ENCODE assay signal across 40 cellular contexts in genomic region chr1:220604921-220605320, GRCh38.
"Had no signal": no experiment of that assay in that cellular context is flagged by ENCODE, and none has a peak within 500 bp of the region (broad histone marks: within the 10 kb centered on the region; RNA-seq: fewer than 3 reads in every experiment).

No MANE protein-coding gene starts in this region.

- H3K4me1 Mint-ChIP-seq: activated CD4-positive, alpha-beta T cell treated with anti-CD3 and anti-CD28 coated beads for 36 hours; activated CD4-positive, alpha-beta T cell treated with anti-CD3 and anti-CD28 coated beads, Interleukin-2, amount 10 ng/mL, durations not matched to agents 7 days and 5 days; activated naive CD8-positive, alpha-beta T cell treated with anti-CD3 and anti-CD28 coated beads for 36 hours; activated T-helper 17 cell treated with anti-CD3 and anti-CD28 coated beads, Interleukin-2, amount 50 U/mL, for 72 hours; central memory CD8-positive, alpha-beta T cell; WTC11 had no signal

- H3K27me3 ChIP-seq: adrenal gland, body of pancreas, brain microvascular endothelial cell, breast epithelium, cardiac muscle cell had no signal

- H3K4me3 ChIP-seq: adrenal gland, body of pancreas, breast epithelium, cardiac muscle cell had no signal

- H3K9me3 Mint-ChIP-seq: activated CD4-positive, alpha-beta T cell treated with anti-CD3 and anti-CD28 coated beads, Interleukin-2, amount 10 ng/mL, durations not matched to agents 7 days and 5 days; activated CD8-positive, alpha-beta T cell treated with anti-CD3 and anti-CD28 coated beads for 36 hours; activated T-helper 1 cell treated with anti-CD3 and anti-CD28 coated beads, Interleukin-12 subunit alpha, Interleukin-12 subunit beta, Interleukin-2, Interleukin-4 antibody, amounts not matched to agents 30 ng/mL and 10 ng/mL and 1 ng/mL, durations not matched to agents 14 hours and 24 hours and 36 hours; T-helper 1 cell treated with Interleukin-12 subunit alpha and Interleukin-12 subunit beta and Interleukin-4 antibody, amounts not matched to agents 30 μg/mL and 1 μg/mL, for 36 hours; T-helper 2 cell treated with Interferon-gamma antibody and Interleukin-4, amounts not matched to agents 5 μg/mL and 100 μg/mL, for 36 hours had no signal

- H3K27me3 Mint-ChIP-seq: activated CD4-positive, alpha-beta T cell treated with anti-CD3 and anti-CD28 coated beads, Interleukin-2, amount 10 ng/mL, durations not matched to agents 7 days and 5 days; activated CD8-positive, alpha-beta T cell treated with anti-CD3 and anti-CD28 coated beads for 36 hours had no signal

- H3K27ac Mint-ChIP-seq: activated CD4-positive, alpha-beta T cell treated with anti-CD3 and anti-CD28 coated beads for 36 hours; activated CD4-positive, alpha-beta T cell treated with anti-CD3 and anti-CD28 coated beads, Interleukin-2, amount 10 ng/mL, durations not matched to agents 7 days and 5 days; activated CD8-positive, alpha-beta T cell treated with anti-CD3 and anti-CD28 coated beads for 36 hours; activated naive CD4-positive, alpha-beta T cell treated with anti-CD3 and anti-CD28 coated beads for 36 hours; activated naive CD4-positive, alpha-beta T cell treated with anti-CD3 and anti-CD28 coated beads, Interleukin-2, amount 50 U/mL, for 72 hours; activated naive CD8-positive, alpha-beta T cell treated with anti-CD3 and anti-CD28 coated beads for 36 hours; activated T-cell treated with anti-CD3 and anti-CD28 coated beads, Interleukin-2, amount 50 U/mL, for 72 hours; activated T-helper 1 cell treated with anti-CD3 and anti-CD28 coated beads, Interleukin-12 subunit alpha, Interleukin-12 subunit beta, Interleukin-2, Interleukin-4 antibody, amounts not matched to agents 30 ng/mL and 10 ng/mL and 1 ng/mL, durations not matched to agents 14 hours and 24 hours and 36 hours; activated T-helper 17 cell treated with anti-CD3 and anti-CD28 coated beads, Interleukin-2, amount 50 U/mL, for 72 hours; T-helper 1 cell treated with Interleukin-12 subunit alpha and Interleukin-12 subunit beta and Interleukin-4 antibody, amounts not matched to agents 30 μg/mL and 1 μg/mL, for 36 hours; T-helper 2 cell treated with Interferon-gamma antibody and Interleukin-4, amounts not matched to agents 5 μg/mL and 100 μg/mL, for 36 hours; WTC11 had no signal

- H3K4me3 Mint-ChIP-seq: activated CD4-positive, alpha-beta T cell treated with anti-CD3 and anti-CD28 coated beads for 36 hours; activated CD4-positive, alpha-beta T cell treated with anti-CD3 and anti-CD28 coated beads, Interleukin-2, amount 10 ng/mL, durations not matched to agents 7 days and 5 days; activated CD8-positive, alpha-beta T cell treated with anti-CD3 and anti-CD28 coated beads for 36 hours; activated naive CD4-positive, alpha-beta T cell treated with anti-CD3 and anti-CD28 coated beads for 36 hours; activated naive CD8-positive, alpha-beta T cell treated with anti-CD3 and anti-CD28 coated beads for 36 hours; activated T-cell treated with anti-CD3 and anti-CD28 coated beads, Interleukin-2, amount 50 U/mL, for 4 hours; activated T-cell treated with anti-CD3 and anti-CD28 coated beads, Interleukin-2, amount 50 U/mL, for 72 hours; activated T-helper 1 cell treated with anti-CD3 and anti-CD28 coated beads, Interleukin-12 subunit alpha, Interleukin-12 subunit beta, Interleukin-2, Interleukin-4 antibody, amounts not matched to agents 30 ng/mL and 10 ng/mL and 1 ng/mL, durations not matched to agents 14 hours and 24 hours and 36 hours; activated T-helper 17 cell treated with anti-CD3 and anti-CD28 coated beads, Interleukin-2, amount 50 U/mL, for 72 hours; central memory CD8-positive, alpha-beta T cell; T-helper 1 cell treated with Interleukin-12 subunit alpha and Interleukin-12 subunit beta and Interleukin-4 antibody, amounts not matched to agents 30 μg/mL and 1 μg/mL, for 36 hours; T-helper 2 cell treated with Interferon-gamma antibody and Interleukin-4, amounts not matched to agents 5 μg/mL and 100 μg/mL, for 36 hours; WTC11 had no signal

- H3K36me3 Mint-ChIP-seq: activated naive CD4-positive, alpha-beta T cell treated with anti-CD3 and anti-CD28 coated beads, Interleukin-2, amount 50 U/mL, for 72 hours; activated naive CD8-positive, alpha-beta T cell treated with anti-CD3 and anti-CD28 coated beads for 36 hours had no signal

- DNase-seq: activated CD4-positive, alpha-beta T cell treated with anti-CD3 and anti-CD28 coated beads for 1 hour; activated CD4-positive, alpha-beta T cell treated with anti-CD3 and anti-CD28 coated beads for 36 hours; activated CD4-positive, alpha-beta T cell treated with anti-CD3 and anti-CD28 coated beads for 48 hours; activated CD4-positive, alpha-beta T cell treated with anti-CD3 and anti-CD28 coated beads, Interleukin-2, amount 10 ng/mL, durations not matched to agents 7 days and 5 days; activated CD4-positive, alpha-beta T cell treated with anti-CD3 and anti-CD28 coated beads, Interleukin-2, amount 50 U/mL, for 48 hours; activated CD4-positive, CD25-positive, alpha-beta regulatory T cell; activated CD8-positive, alpha-beta memory T cell treated with anti-CD3 and anti-CD28 coated beads, Interleukin-2, amount 50 U/mL, for 4 hours; activated CD8-positive, alpha-beta T cell treated with anti-CD3 and anti-CD28 coated beads for 36 hours; activated effector memory CD4-positive, alpha-beta T cell treated with anti-CD3 and anti-CD28 coated beads, Interleukin-2, amount 50 U/mL, for 16 hours; activated gamma-delta T cell treated with Interleukin-2 at 50 U/mL for 16 hours; activated naive CD4-positive, alpha-beta T cell; activated naive CD4-positive, alpha-beta T cell treated with anti-CD3 and anti-CD28 coated beads for 36 hours; activated naive CD4-positive, alpha-beta T cell treated with anti-CD3 and anti-CD28 coated beads, Interleukin-2, amount 50 U/mL, for 16 hours; activated naive CD8-positive, alpha-beta T cell treated with anti-CD3 and anti-CD28 coated beads for 36 hours; activated T-cell treated with anti-CD3 and anti-CD28 coated beads for 4 hours; activated T-cell treated with anti-CD3 and anti-CD28 coated beads, Interleukin-2, amount 50 U/mL, for 1 hour; activated T-cell treated with anti-CD3 and anti-CD28 coated beads, Interleukin-2, amount 50 U/mL, for 4 hours; activated T-cell treated with anti-CD3 and anti-CD28 coated beads, Interleukin-2, amount 50 U/mL, for 72 hours; adrenal gland; amniotic stem cell; aorta; body of pancreas; brain microvascular endothelial cell; caudate nucleus; cerebellar nuclear complex; T-helper 1 cell; T-helper 2 cell; T-helper 9 cell; WERI-Rb-1 had no signal

- H3K36me3 ChIP-seq: adrenal gland, brain microvascular endothelial cell, breast epithelium, WERI-Rb-1 had no signal

- FAIRE-seq: astrocyte had no signal

- ATAC-seq: activated CD4-positive, alpha-beta T cell treated with anti-CD3 and anti-CD28 coated beads for 36 hours; activated CD4-positive, CD25-positive, alpha-beta regulatory T cell treated with anti-CD3 and anti-CD28 coated beads, Interleukin-2, amount 50 U/mL, for 24 hours; activated CD8-positive, alpha-beta T cell treated with anti-CD3 and anti-CD28 coated beads for 36 hours; activated naive CD4-positive, alpha-beta T cell treated with anti-CD3 and anti-CD28 coated beads, Interleukin-2, amount 50 U/mL, for 72 hours; activated T-cell treated with anti-CD3 and anti-CD28 coated beads, Interleukin-2, amount 50 U/mL, for 4 hours; activated T-cell treated with anti-CD3 and anti-CD28 coated beads, Interleukin-2, amount 50 U/mL, for 72 hours; activated T-helper 17 cell treated with anti-CD3 and anti-CD28 coated beads, Interleukin-2, amount 50 U/mL, for 72 hours; body of pancreas; WTC11 had no signal
